15 cellular contexts compared by ENCODE assay signal in the genomic region with DNA sequence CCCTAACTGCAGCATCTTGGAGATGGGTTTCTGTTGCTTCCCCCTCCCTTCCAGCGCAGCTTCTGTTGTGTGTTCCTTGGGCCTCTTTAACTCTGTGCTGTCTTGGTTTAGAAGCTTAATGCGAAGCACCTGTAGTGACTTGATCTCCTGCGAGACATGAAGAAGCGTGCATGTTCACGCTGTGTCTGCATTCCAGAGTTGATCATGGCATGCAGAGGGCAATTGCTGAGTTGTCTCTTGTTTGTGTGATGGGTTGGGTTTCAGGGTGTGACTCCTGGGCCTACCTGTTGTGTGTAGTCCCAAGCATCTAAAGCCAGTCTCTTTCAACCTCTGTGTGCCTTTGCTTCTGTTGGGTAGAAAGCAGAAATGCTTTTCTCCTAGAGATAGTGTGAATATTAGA.
DNase-seq lines count a peak whose midpoint lies in the region; FAIRE-seq and TF ChIP-seq lines count a peak whose summit lies in the region.
"Had no signal": no experiment of that assay in that cellular context is flagged by ENCODE, and none has a peak within 500 bp of the region (broad histone marks: within the 10 kb centered on the region; RNA-seq: fewer than 3 reads in every experiment).

No MANE protein-coding gene starts in this region.

- H3K9me3 Mint-ChIP-seq in mesothelial cell of epicardium, result no peaks in the 10 kb centered on the region
- H3K9me3 Mint-ChIP-seq in osteocyte (ENCODE audit: unreplicated experiment), result no peaks in the 10 kb centered on the region
- no peaks in the 10 kb centered on the region for H3K9me3 Mint-ChIP-seq in activated naive CD8-positive, alpha-beta T cell treated with anti-CD3 and anti-CD28 coated beads for 36 hours
- H3K9me3 Mint-ChIP-seq: CD8-positive, alpha-beta memory T cell had no signal

- H3K27ac Mint-ChIP-seq in mesothelial cell of epicardium, result peak overlapping the region; percentile 49
- no peak overlapping the region for H3K27ac Mint-ChIP-seq in osteocyte (ENCODE audit: unreplicated experiment)
- H3K27ac Mint-ChIP-seq in activated naive CD8-positive, alpha-beta T cell treated with anti-CD3 and anti-CD28 coated beads for 36 hours, result no peak overlapping the region

- H3K4me1 Mint-ChIP-seq in mesothelial cell of epicardium (peaks cover 28% of the 10 kb centered on the region), osteocyte (ENCODE audit: unreplicated experiment) (peaks cover 2% of the 10 kb centered on the region)
- H3K4me1 Mint-ChIP-seq in activated naive CD8-positive, alpha-beta T cell treated with anti-CD3 and anti-CD28 coated beads for 36 hours, result peaks cover 11% of the 10 kb centered on the region
- H3K4me1 Mint-ChIP-seq: CD14-positive monocyte had no signal

- no peaks in the 10 kb centered on the region for H3K27me3 Mint-ChIP-seq in mesothelial cell of epicardium (ENCODE audit: low read depth)
- H3K27me3 Mint-ChIP-seq in osteocyte (ENCODE audit: unreplicated experiment), result no peaks in the 10 kb centered on the region
- H3K27me3 Mint-ChIP-seq in activated naive CD8-positive, alpha-beta T cell treated with anti-CD3 and anti-CD28 coated beads for 36 hours, result no peaks in the 10 kb centered on the region
- H3K27me3 Mint-ChIP-seq: CD8-positive, alpha-beta memory T cell had no signal

- H3K4me3 ChIP-seq in bronchial epithelial cell (ENCODE audit: low read depth, low read length) (no peak overlapping the region), esophagus (ENCODE audit: low read depth in 1 of 2, low read length in 2 of 2) (no peak overlapping the region)
- H3K4me3 ChIP-seq: A549, GM23248 had no signal

- H3K27ac ChIP-seq in esophagus (ENCODE audit: low read depth in 2 of 2, low read length in 1 of 2), result peak overlapping the region; percentile 73 to 87
- H3K27ac ChIP-seq: A549, GM23248 had no signal

- H3K4me3 Mint-ChIP-seq in mesothelial cell of epicardium (no peak overlapping the region), osteocyte (ENCODE audit: unreplicated experiment) (no peak overlapping the region)
- H3K4me3 Mint-ChIP-seq in activated naive CD8-positive, alpha-beta T cell treated with anti-CD3 and anti-CD28 coated beads for 36 hours, result no peak overlapping the region
- H3K4me3 Mint-ChIP-seq: CD14-positive monocyte; CD8-positive, alpha-beta memory T cell had no signal

- peaks cover 27% of the 10 kb centered on the region for H3K36me3 Mint-ChIP-seq in mesothelial cell of epicardium
- peaks cover 36% of the 10 kb centered on the region for H3K36me3 Mint-ChIP-seq in osteocyte (ENCODE audit: unreplicated experiment)
- peaks cover 46% of the 10 kb centered on the region for H3K36me3 Mint-ChIP-seq in activated naive CD8-positive, alpha-beta T cell treated with anti-CD3 and anti-CD28 coated beads for 36 hours

- H3K27me3 ChIP-seq in bronchial epithelial cell (ENCODE audit: control insufficient read depth, insufficient read depth, low read length) (no peaks in the 10 kb centered on the region), esophagus (ENCODE audit: control insufficient read depth in 1 of 2, insufficient read depth in 2 of 2, low read length in 2 of 2) (no peaks in the 10 kb centered on the region)
- H3K27me3 ChIP-seq: BE2C had no signal

- peak; percentile 98 for DNase-seq in bronchial epithelial cell (ENCODE audit: low read depth)
- no peak for DNase-seq in mesothelial cell of epicardium (ENCODE audit: low spot score in 2 of 2, unreplicated experiment in 2 of 2)
- no peak for DNase-seq in osteocyte (ENCODE audit: extremely low spot score, unreplicated experiment)
- DNase-seq in activated naive CD8-positive, alpha-beta T cell treated with anti-CD3 and anti-CD28 coated beads for 36 hours, result no peak
- no peak for DNase-seq in C1 segment of cervical spinal cord (lab: John Stamatoyannopoulos, UW)
- DNase-seq: BE2C; Caco-2; CD8-positive, alpha-beta memory T cell; DND-41; GDM1; GM23248 had no signal

- H3K36me3 ChIP-seq in bronchial epithelial cell (ENCODE audit: control insufficient read depth, insufficient read depth, low read length), result peaks cover 2% of the 10 kb centered on the region
- peaks cover 5 to 8% of the 10 kb centered on the region in 2 donors for H3K36me3 ChIP-seq in esophagus (ENCODE audit: control insufficient read depth in 2 of 2, insufficient read depth in 2 of 2, low read length in 1 of 2)
- H3K36me3 ChIP-seq: BE2C had no signal

- 52 to 69% methylated on average over 5 of the region's 5 CpGs for WGBS in esophagus, 2 donors

- H3K9me3 ChIP-seq in esophagus (ENCODE audit: control insufficient read depth in 2 of 2, insufficient read depth in 1 of 2, low read depth in 1 of 2, low read length in 1 of 2), result no peaks in the 10 kb centered on the region
- H3K9me3 ChIP-seq: BE2C, Caco-2 had no signal

- H3K4me1 ChIP-seq in esophagus (ENCODE audit: control insufficient read depth in 2 of 2, insufficient read depth in 2 of 2, low read length in 1 of 2), result no peaks in the 10 kb centered on the region
- H3K4me1 ChIP-seq: A549, BE2C, Caco-2 had no signal

- TF ChIP-seq CTCF in bronchial epithelial cell (IDR thresholded peaks at IDR 0.05; ENCODE audit: insufficient read depth, low read length, severe bottlenecking) (no peak), mesothelial cell of epicardium (IDR thresholded peaks at IDR 0.05; ENCODE audit: unreplicated experiment) (no peak), osteocyte (IDR thresholded peaks at IDR 0.05) (no peak)

- peak; percentile 100 for FAIRE-seq in bronchial epithelial cell (lab: Jason Lieb, UNC)
- FAIRE-seq: A549, H54 had no signal
